8 cellular contexts compared by ENCODE assay signal in the genomic region with DNA sequence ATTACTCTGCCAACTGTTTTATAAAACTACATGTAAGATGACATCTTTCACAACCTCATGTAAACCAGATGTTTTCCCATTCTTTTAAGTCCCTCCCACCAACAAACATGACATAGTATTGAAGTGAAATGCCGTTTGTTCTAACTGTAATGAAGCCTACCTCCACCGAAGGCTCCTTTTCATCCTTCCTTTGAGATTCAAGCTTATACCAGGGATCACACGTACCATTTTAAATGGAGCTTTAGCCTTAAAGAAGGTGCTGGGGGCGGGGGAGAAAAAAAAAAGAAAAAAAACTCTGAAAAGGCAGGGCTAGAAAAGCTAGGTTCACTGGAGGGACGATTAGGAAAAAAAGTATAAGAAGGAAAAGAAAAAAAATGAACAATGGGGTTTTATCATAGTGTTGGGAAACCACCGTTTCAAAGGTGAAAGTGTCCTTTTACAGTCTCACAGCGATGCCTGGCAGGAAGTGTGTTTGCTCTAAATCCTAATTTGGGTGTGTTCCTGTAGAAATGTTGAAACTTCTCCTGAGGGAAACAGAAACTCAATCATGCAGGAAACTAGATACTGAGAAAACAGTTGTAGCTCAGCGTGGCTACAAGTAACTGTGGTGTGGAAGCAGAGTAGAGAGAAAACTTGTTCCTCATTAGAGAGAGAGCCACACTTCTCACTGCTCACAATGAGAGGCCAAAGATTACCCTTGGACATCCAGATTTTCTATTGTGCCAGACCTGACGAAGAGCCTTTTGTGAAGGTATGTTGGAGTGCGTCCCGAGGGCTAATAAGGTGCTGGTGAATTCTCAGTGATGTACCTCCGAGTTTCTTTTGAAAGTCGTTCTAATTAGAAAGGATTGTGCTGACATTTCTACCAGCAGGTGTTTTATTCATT. TPM values are rescaled to one million over a fixed set of nuclear protein-coding genes. Genes with fewer than 3 reads are reported as not detected.
A peak's percentile ranks its signal among the peaks of the same experiment; 100 is the strongest.
DNase-seq lines count a peak whose midpoint lies in the region; ATAC-seq and TF ChIP-seq lines count a peak whose summit lies in the region.

No MANE protein-coding gene starts in this region.

- H3K4me1 ChIP-seq in skeletal muscle satellite cell (ENCODE audit: control insufficient read depth, insufficient read depth, low read length), result peaks cover 22% of the 10 kb centered on the region

- CTCF ChIA-PET in BJ (lab: Yijun Ruan, JAX), result interaction anchor here (0.6 to 6.3 kb wide), 5 partner anchors 13 to 128 kb away, joined by 3 to 23 read pairs (median 3); partner anchors contain the start of gene HINT3

- intact Hi-C loops in left cardiac atrium (cut with DNase I), result no loop called here

- H3K9ac ChIP-seq in skeletal muscle satellite cell (ENCODE audit: low read depth, low read length), result peak overlapping the region; percentile 51

- TF ChIP-seq POLR2A in GM18951 (IDR thresholded peaks at IDR 0.05; ENCODE audit: extremely low read depth, insufficient read depth, insufficient read length), result peak; percentile 34

- H3K36me3 ChIP-seq in BJ (ENCODE audit: control insufficient read depth, insufficient read depth, low read length) (peaks cover 15% of the 10 kb centered on the region), skeletal muscle satellite cell (ENCODE audit: insufficient read depth, low read length) (peaks cover 26% of the 10 kb centered on the region)

- peaks cover 31 to 79% of the 10 kb centered on the region in 2 donors for H3K36me3 Mint-ChIP-seq in activated naive CD4-positive, alpha-beta T cell treated with anti-CD3 and anti-CD28 coated beads, Interleukin-2, amount 50 U/mL, for 72 hours

- no peak for TF ChIP-seq CTCF in BJ (IDR thresholded peaks at IDR 0.05; ENCODE audit: insufficient read depth, low read depth, low read length)

- peak overlapping the region; percentile 94 for H3K27ac Mint-ChIP-seq in activated naive CD4-positive, alpha-beta T cell treated with anti-CD3 and anti-CD28 coated beads, Interleukin-2, amount 50 U/mL, for 72 hours

- in situ Hi-C loops in GM18951 (cut with MboI; ENCODE audit: low sequenced_read_pairs, unreplicated experiment), result no loop called here

- DNase-seq in BJ (ENCODE audit: low read depth) (no peak), NCI-H774 (lab: John Stamatoyannopoulos, UW) (peak; percentile 51), left cardiac atrium (peak; percentile 32), NCI-H187 treated with DMSO at 0.1 percent for 48 hours (lab: John Stamatoyannopoulos, UW) (no peak)
- peak in 1 of 2 donors; percentile 36 for DNase-seq in activated naive CD4-positive, alpha-beta T cell treated with anti-CD3 and anti-CD28 coated beads, Interleukin-2, amount 50 U/mL, for 72 hours (ENCODE audit: low spot score in 2 of 2)

- 0 out of 2 replicates have a peak overlapping the region, but pooled peaks have one; percentile 12 for H3K4me3 ChIP-seq in BJ (ENCODE audit: low read depth, low read length)
- peak overlapping the region; percentile 43 for H3K4me3 ChIP-seq in skeletal muscle satellite cell (ENCODE audit: low read length)

- H3K27me3 ChIP-seq in BJ (ENCODE audit: control insufficient read depth, insufficient read depth, low read length), result no peaks in the 10 kb centered on the region
- no peaks in the 10 kb centered on the region for H3K27me3 ChIP-seq in skeletal muscle satellite cell (ENCODE audit: control insufficient read depth, insufficient read depth, low read length)

- no peaks in the 10 kb centered on the region for H3K9me3 Mint-ChIP-seq in activated naive CD4-positive, alpha-beta T cell treated with anti-CD3 and anti-CD28 coated beads, Interleukin-2, amount 50 U/mL, for 72 hours

- POLR2A ChIA-PET in BJ (lab: Charles Lee), result no interaction called here

- ATAC-seq in HG03095 (IDR thresholded peaks at IDR 0.05; ENCODE audit: unreplicated experiment) (peak; percentile 96), left cardiac atrium (peak; percentile 88 to 89)
- ATAC-seq in activated naive CD4-positive, alpha-beta T cell treated with anti-CD3 and anti-CD28 coated beads, Interleukin-2, amount 50 U/mL, for 72 hours, result peak; percentile 93 to 95

- no peaks in the 10 kb centered on the region for H3K9me3 ChIP-seq in skeletal muscle satellite cell (replicated peaks; ENCODE audit: low read length)

- H3K4me2 ChIP-seq in skeletal muscle satellite cell (ENCODE audit: low read length), result peak overlapping the region; percentile 73

RNA-seq across cellular contexts. Expression of gene HINT3, which starts 37.6 kb away (rescaled TPM):
- 1.3 and 3.1 TPM in 2 replicates for polyA plus RNA-seq in BJ (2011; rRNA removed)
- 1.1 and 2.1 TPM in 2 replicates for polyA minus RNA-seq in BJ (2011; rRNA and poly(A)+ RNA removed)
- total RNA-seq in activated naive CD4-positive, alpha-beta T cell treated with anti-CD3 and anti-CD28 coated beads, Interleukin-2, amount 50 U/mL, for 72 hours, result 10 to 100 TPM in 1 of 2 donors, 1 to 10 TPM in 1; 7.0 to 11.5 TPM
- 10 to 100 TPM; 22.1 to 27.5 TPM for total RNA-seq in left cardiac atrium
- total RNA-seq in skeletal muscle satellite cell (2012; rRNA removed), result 11.1 and 15.5 TPM in 2 replicates

Comparison
In these comparisons a context has a peak if more than half of its experiments do, and no peak if none do; other contexts are left out.
1. DNase-seq: peak in NCI-H774 (single experiment) and left cardiac atrium (single experiment); none in BJ (single experiment) and NCI-H187 treated with DMSO at 0.1 percent for 48 hours (single experiment).
2. Peak in every context shown above with its lines, with median percentiles within 50 percentile points of each other: ATAC-seq.